1 cellular context compared by ENCODE assay signal in the genomic region with DNA sequence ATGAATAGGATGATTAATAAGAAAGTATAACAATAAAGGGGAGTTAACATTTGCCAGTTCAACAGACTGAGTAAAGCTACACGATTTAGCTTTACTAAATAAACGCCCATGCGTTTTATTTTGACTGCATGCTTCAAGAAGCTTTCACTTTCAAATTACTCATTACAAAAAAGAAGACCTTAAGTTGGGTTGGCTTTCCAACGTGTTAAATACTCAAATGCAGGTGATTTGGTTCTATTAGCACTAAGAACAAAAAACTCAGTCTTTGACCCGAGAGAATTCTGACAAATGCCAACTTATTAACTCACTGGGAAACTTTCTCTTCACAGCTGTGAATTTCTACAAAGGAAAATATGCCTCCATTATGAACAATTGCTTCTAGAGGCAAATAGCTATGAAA.
TF ChIP-seq lines count a peak whose summit lies in the region.

No MANE protein-coding gene starts in this region.

TF ChIP-seq in H1, 55 proteins besides CTCF, POLR2A, EP300 and RAD21:
- no peak for TF ChIP-seq RXRA (IDR thresholded peaks at IDR 0.05; ENCODE audit: insufficient read depth, low read depth, low read length)
- TF ChIP-seq SRF (IDR thresholded peaks at IDR 0.05; ENCODE audit: low read depth, low read length), result no peak
- no peak for TF ChIP-seq RBBP5 (IDR thresholded peaks at IDR 0.05; ENCODE audit: borderline replicate concordance, low read depth, low read length)
- no peak for TF ChIP-seq SAP30 (IDR thresholded peaks at IDR 0.05; ENCODE audit: insufficient read depth, insufficient replicate concordance, low read length)
- no peak for TF ChIP-seq MAFK (IDR thresholded peaks at IDR 0.05; ENCODE audit: low read depth, low read length)
- no peak for TF ChIP-seq NRF1 (IDR thresholded peaks at IDR 0.05; ENCODE audit: low read depth, low read length)
- no peak for TF ChIP-seq EGR1 (IDR thresholded peaks at IDR 0.05; ENCODE audit: borderline replicate concordance, low read depth, low read length)
- TF ChIP-seq KDM1A (IDR thresholded peaks at IDR 0.05; ENCODE audit: borderline replicate concordance, low read length), result no peak
- no peak for TF ChIP-seq RFX5 (IDR thresholded peaks at IDR 0.05; ENCODE audit: borderline replicate concordance, low read depth, low read length)
- TF ChIP-seq TAF1 (IDR thresholded peaks at IDR 0.05; ENCODE audit: low read depth, low read length), result no peak
- no peak for TF ChIP-seq GTF2F1 (IDR thresholded peaks at IDR 0.05; ENCODE audit: borderline replicate concordance, low read depth, low read length)
- TF ChIP-seq SIRT6 (IDR thresholded peaks at IDR 0.05; ENCODE audit: low read length), result no peak
- no peak for TF ChIP-seq CTBP2 (IDR thresholded peaks at IDR 0.05; ENCODE audit: borderline replicate concordance, insufficient read depth, insufficient read length, low read length)
- TF ChIP-seq TBP (IDR thresholded peaks at IDR 0.05; ENCODE audit: low read depth, low read length), result no peak
- no peak for TF ChIP-seq ZNF274 (IDR thresholded peaks at IDR 0.05; ENCODE audit: borderline replicate concordance, extremely low read depth, low read length)
- no peak for TF ChIP-seq CEBPB (IDR thresholded peaks at IDR 0.05; ENCODE audit: low read depth, low read length)
- TF ChIP-seq BACH1 (IDR thresholded peaks at IDR 0.05; ENCODE audit: low read length), result no peak
